2 cellular contexts compared by ENCODE assay signal in genomic region chr20:30910937-30911725, GRCh38.
TF ChIP-seq lines count a peak whose summit lies in the region.

No MANE protein-coding gene starts in this region.

TF ChIP-seq in SK-N-SH, 30 proteins besides CTCF, POLR2A, EP300 and RAD21 (continued from another document):
- TF ChIP-seq IRF3 (IDR thresholded peaks at IDR 0.05; ENCODE audit: low read depth, low read length) (no peak), MXI1 (IDR thresholded peaks at IDR 0.05; ENCODE audit: low read depth, low read length) (no peak), GATA2 (CRISPR knock-in tag; IDR thresholded peaks at IDR 0.05) (no peak), ZBTB33 (IDR thresholded peaks at IDR 0.05; ENCODE audit: borderline replicate concordance, low read depth) (no peak), USF1 (IDR thresholded peaks at IDR 0.05; ENCODE audit: borderline replicate concordance, low read depth) (no peak), FOXJ3 (CRISPR knock-in tag; IDR thresholded peaks at IDR 0.05) (no peak), TCF12 (IDR thresholded peaks at IDR 0.05) (no peak), MEF2A (IDR thresholded peaks at IDR 0.05; ENCODE audit: borderline replicate concordance, low read depth) (no peak), JUND (IDR thresholded peaks at IDR 0.05) (no peak), SMC3 (IDR thresholded peaks at IDR 0.05; ENCODE audit: low read depth, low read length) (no peak)

TF ChIP-seq in H1, 55 proteins besides CTCF, POLR2A, EP300 and RAD21 (continued from another document):
- TF ChIP-seq SIRT6 (IDR thresholded peaks at IDR 0.05; ENCODE audit: low read length) (no peak), MAFK (IDR thresholded peaks at IDR 0.05; ENCODE audit: low read depth, low read length) (no peak), GTF2F1 (IDR thresholded peaks at IDR 0.05; ENCODE audit: borderline replicate concordance, low read depth, low read length) (no peak), YY1 (IDR thresholded peaks at IDR 0.05; ENCODE audit: low read depth, low read length) (no peak), ZNF274 (IDR thresholded peaks at IDR 0.05; ENCODE audit: borderline replicate concordance, extremely low read depth, low read length) (no peak), SAP30 (IDR thresholded peaks at IDR 0.05; ENCODE audit: insufficient read depth, insufficient replicate concordance, low read length) (no peak), EZH2 (IDR thresholded peaks at IDR 0.05; ENCODE audit: low read depth, low read length, severe bottlenecking) (no peak), HDAC6 (IDR thresholded peaks at IDR 0.05; ENCODE audit: low read depth, low read length) (no peak), CBX8 (IDR thresholded peaks at IDR 0.05; ENCODE audit: borderline replicate concordance, low read depth, low read length) (no peak), SIX5 (IDR thresholded peaks at IDR 0.05; ENCODE audit: low read depth, low read length) (no peak), CHD1 (IDR thresholded peaks at IDR 0.05; ENCODE audit: low read depth, low read length) (no peak)
